1 cellular context compared by ENCODE assay signal in genomic region chr12:110577717-110578521, GRCh38.
TF ChIP-seq lines count a peak whose summit lies in the region.

No MANE protein-coding gene starts in this region.

TF ChIP-seq in K562, 482 proteins besides CTCF, POLR2A, EP300 and RAD21 (continued from another document):
- TF ChIP-seq MGA (IDR thresholded peaks at IDR 0.05) = peak; percentile 40; the same call in 1 of the 2 replicates
- TF ChIP-seq JUNB (CRISPR knock-in tag; conservative IDR thresholded peaks at IDR 0.05) = no peak
- peak; percentile 45; the same call in 1 of the 2 replicates for TF ChIP-seq CREB3L1 (IDR thresholded peaks at IDR 0.05; ENCODE audit: borderline replicate concordance, low read depth)
TF ChIP-seq in K562: peak in this region for 23.
